ENCODE assay signal across 8 cellular contexts in genomic region chr10:44310762-44311562, GRCh38.
DNase-seq lines count a peak whose midpoint lies in the region; ATAC-seq lines count a peak whose summit lies in the region.

No MANE protein-coding gene starts in this region.

- H3K4me1 ChIP-seq in HUES48 (ENCODE audit: control insufficient read depth, insufficient read depth, low read length): peaks cover 6% of the 10 kb centered on the region; the same call in 1 of the 2 replicates

- peaks cover 33% of the 10 kb centered on the region for H3K27me3 ChIP-seq in HUES48 (ENCODE audit: control insufficient read depth, insufficient read depth, low read length)

- peak; percentile 64 for ATAC-seq in GM21390 (IDR thresholded peaks at IDR 0.05; ENCODE audit: unreplicated experiment)
- peak; percentile 99 for ATAC-seq in left lobe of liver

- no peak overlapping the region for H3K27ac ChIP-seq in HUES48 (ENCODE audit: low read depth, low read length)

- peak; percentile 25 for DNase-seq in DMS 273 treated with DMSO at 0.1 percent for 48 hours (lab: John Stamatoyannopoulos, UW)
- peak; percentile 65 for DNase-seq in activated CD4-positive, CD25-positive, alpha-beta regulatory T cell treated with anti-CD3 and anti-CD28 coated beads, Interleukin-2, amount 50 U/mL, for 72 hours
- DNase-seq in cerebellum (ENCODE audit: low spot score): peak; percentile 75
- peak; percentile 76 for DNase-seq in left lobe of liver (ENCODE audit: low spot score)
- DNase-seq in stimulated activated CD4-positive, alpha-beta T cell treated with anti-CD3 and anti-CD28 coated beads, Interleukin-2, amount 100 ng/mL, for 4 hours (ENCODE audit: low read depth): peak; percentile 16
- no peak for DNase-seq in NCI-H187 treated with DMSO at 0.1 percent for 48 hours (lab: John Stamatoyannopoulos, UW)

- no peaks in the 10 kb centered on the region for H3K36me3 ChIP-seq in HUES48 (ENCODE audit: control insufficient read depth, insufficient read depth, low read length)

- peak overlapping the region; percentile 49 for H3K4me3 ChIP-seq in HUES48 (ENCODE audit: low read depth, low read length)

- H3K9me3 ChIP-seq in HUES48 (ENCODE audit: control insufficient read depth, insufficient read depth, low read length): no peaks in the 10 kb centered on the region

- no peak overlapping the region for H3K9ac ChIP-seq in HUES48 (ENCODE audit: low read depth, low read length)
